In genomic region chr10:104331208-104331838, GRCh38 we compare ENCODE assay signal across 9 cellular contexts. TPM values are rescaled to one million over a fixed set of nuclear protein-coding genes. Genes with fewer than 3 reads are reported as not detected.
DNase-seq lines count a peak whose midpoint lies in the region; ATAC-seq and TF ChIP-seq lines count a peak whose summit lies in the region.
"Had no signal": no experiment of that assay in that cellular context is flagged by ENCODE, and none has a peak within 500 bp of the region (broad histone marks: within the 10 kb centered on the region; RNA-seq: fewer than 3 reads in every experiment).

No MANE protein-coding gene starts in this region.

- DNase-seq in activated CD8-positive, alpha-beta T cell treated with anti-CD3 and anti-CD28 coated beads for 36 hours, result no peak
- no peak for DNase-seq in activated CD8-positive, alpha-beta T cell treated with anti-CD3 and anti-CD28 coated beads, Interleukin-2, amount 10 ng/mL, durations not matched to agents 7 days and 5 days
- DNase-seq in adrenal gland (peak in 2 of 7 donors; percentile 9 to 59), islet precursor cell (peak; percentile 87), NCI-H526 treated with DMSO at 0.1 percent for 48 hours (lab: John Stamatoyannopoulos, UW) (no peak), GM10266 (ENCODE audit: extremely low spot score) (no peak)
- DNase-seq: DND-41 had no signal

- H3K36me3 ChIP-seq in adrenal gland (replicated peaks in 1 of 2), result no peaks in the 10 kb centered on the region

- ATAC-seq in activated CD8-positive, alpha-beta T cell treated with anti-CD3 and anti-CD28 coated beads for 36 hours, result no peak
- ATAC-seq in activated CD8-positive, alpha-beta T cell treated with anti-CD3 and anti-CD28 coated beads, Interleukin-2, amount 10 ng/mL, durations not matched to agents 7 days and 5 days, result no peak
- ATAC-seq in stimulated activated memory B cell treated with anti-CD40 and anti-IgM and Interleukin-4, amounts not matched to agents 10 μg/mL and 1 μg/mL and 100 μg/mL, for 72 hours, result no peak
- ATAC-seq in GM18519 (IDR thresholded peaks at IDR 0.05; ENCODE audit: low FRiP score, unreplicated experiment), result no peak

- no peaks in the 10 kb centered on the region for H3K27me3 ChIP-seq in adrenal gland

- WGBS in adrenal gland, 4 donors, result 33 to 71% (median 61%) methylated on average over 4 to 9 of the region's 9 CpGs

- peaks cover 27% of the 10 kb centered on the region for H3K36me3 Mint-ChIP-seq in activated CD8-positive, alpha-beta T cell treated with anti-CD3 and anti-CD28 coated beads for 36 hours (ENCODE audit: low read depth)
- peaks cover 39% of the 10 kb centered on the region for H3K36me3 Mint-ChIP-seq in activated CD8-positive, alpha-beta T cell treated with anti-CD3 and anti-CD28 coated beads, Interleukin-2, amount 10 ng/mL, durations not matched to agents 7 days and 5 days (ENCODE audit: low read depth)
- H3K36me3 Mint-ChIP-seq in stimulated activated memory B cell treated with anti-CD40 and anti-IgM and Interleukin-4, amounts not matched to agents 10 μg/mL and 1 μg/mL and 100 μg/mL, for 72 hours, result no peaks in the 10 kb centered on the region

- no peak overlapping the region for H3K4me3 Mint-ChIP-seq in activated CD8-positive, alpha-beta T cell treated with anti-CD3 and anti-CD28 coated beads for 36 hours
- H3K4me3 Mint-ChIP-seq in activated CD8-positive, alpha-beta T cell treated with anti-CD3 and anti-CD28 coated beads, Interleukin-2, amount 10 ng/mL, durations not matched to agents 7 days and 5 days, result no peak overlapping the region
- no peak overlapping the region for H3K4me3 Mint-ChIP-seq in stimulated activated memory B cell treated with anti-CD40 and anti-IgM and Interleukin-4, amounts not matched to agents 10 μg/mL and 1 μg/mL and 100 μg/mL, for 72 hours

- peak in 1 of 2 donors; percentile 1 for TF ChIP-seq POLR2A in adrenal gland (IDR thresholded peaks at IDR 0.05)

- H3K9me3 Mint-ChIP-seq in activated CD8-positive, alpha-beta T cell treated with anti-CD3 and anti-CD28 coated beads for 36 hours, result no peaks in the 10 kb centered on the region
- no peaks in the 10 kb centered on the region for H3K9me3 Mint-ChIP-seq in activated CD8-positive, alpha-beta T cell treated with anti-CD3 and anti-CD28 coated beads, Interleukin-2, amount 10 ng/mL, durations not matched to agents 7 days and 5 days (ENCODE audit: insufficient read depth)
- H3K9me3 Mint-ChIP-seq in stimulated activated memory B cell treated with anti-CD40 and anti-IgM and Interleukin-4, amounts not matched to agents 10 μg/mL and 1 μg/mL and 100 μg/mL, for 72 hours, result no peaks in the 10 kb centered on the region

- no peak overlapping the region for H3K4me3 ChIP-seq in adrenal gland

- H3K27me3 Mint-ChIP-seq in activated CD8-positive, alpha-beta T cell treated with anti-CD3 and anti-CD28 coated beads for 36 hours, result no peaks in the 10 kb centered on the region
- H3K27me3 Mint-ChIP-seq in activated CD8-positive, alpha-beta T cell treated with anti-CD3 and anti-CD28 coated beads, Interleukin-2, amount 10 ng/mL, durations not matched to agents 7 days and 5 days (ENCODE audit: low read depth), result no peaks in the 10 kb centered on the region
- no peaks in the 10 kb centered on the region for H3K27me3 Mint-ChIP-seq in stimulated activated memory B cell treated with anti-CD40 and anti-IgM and Interleukin-4, amounts not matched to agents 10 μg/mL and 1 μg/mL and 100 μg/mL, for 72 hours

- peaks cover 98% of the 10 kb centered on the region for H3K4me1 Mint-ChIP-seq in activated CD8-positive, alpha-beta T cell treated with anti-CD3 and anti-CD28 coated beads for 36 hours (ENCODE audit: low read depth)
- peaks cover 97% of the 10 kb centered on the region for H3K4me1 Mint-ChIP-seq in activated CD8-positive, alpha-beta T cell treated with anti-CD3 and anti-CD28 coated beads, Interleukin-2, amount 10 ng/mL, durations not matched to agents 7 days and 5 days (ENCODE audit: low read depth)
- peaks cover 90% of the 10 kb centered on the region for H3K4me1 Mint-ChIP-seq in stimulated activated memory B cell treated with anti-CD40 and anti-IgM and Interleukin-4, amounts not matched to agents 10 μg/mL and 1 μg/mL and 100 μg/mL, for 72 hours

- POLR2A ChIA-PET in activated CD8-positive, alpha-beta T cell treated with anti-CD3 and anti-CD28 coated beads for 36 hours (lab: Charles Lee), result interaction anchor here (0.8 to 3.1 kb wide), 3 partner anchors 7 to 22 kb away, joined by 3 to 29 read pairs (median 6); partner anchors contain the start of gene ITPRIP
- POLR2A ChIA-PET in activated CD8-positive, alpha-beta T cell treated with anti-CD3 and anti-CD28 coated beads, Interleukin-2, amount 10 ng/mL, durations not matched to agents 7 days and 5 days (lab: Charles Lee), result no interaction called here

- CTCF ChIA-PET in activated CD8-positive, alpha-beta T cell treated with anti-CD3 and anti-CD28 coated beads for 36 hours (lab: Charles Lee), result interaction anchor here (3.1 kb wide), 1 partner anchor 25 kb away, joined by 23 read pairs; no protein-coding TSS in a partner anchor
- CTCF ChIA-PET in activated CD8-positive, alpha-beta T cell treated with anti-CD3 and anti-CD28 coated beads, Interleukin-2, amount 10 ng/mL, durations not matched to agents 7 days and 5 days (lab: Charles Lee), result interaction anchor here (1.7 to 6.5 kb wide), 4 partner anchors 15 to 57 kb away, joined by 3 to 53 read pairs (median 22); partner anchors contain the start of gene CFAP58

- no peaks in the 10 kb centered on the region for H3K9me3 ChIP-seq in adrenal gland (replicated peaks in 1 of 3)

- intact Hi-C loops in activated CD8-positive, alpha-beta T cell treated with anti-CD3 and anti-CD28 coated beads for 36 hours (cut with micrococcal nuclease), result no loop called here
- intact Hi-C loops in adrenal gland (cut with DNase I), result no loop called here

- peak overlapping the region; percentile 43 for H3K27ac Mint-ChIP-seq in activated CD8-positive, alpha-beta T cell treated with anti-CD3 and anti-CD28 coated beads for 36 hours
- H3K27ac Mint-ChIP-seq in activated CD8-positive, alpha-beta T cell treated with anti-CD3 and anti-CD28 coated beads, Interleukin-2, amount 10 ng/mL, durations not matched to agents 7 days and 5 days, result no peak overlapping the region
- H3K27ac Mint-ChIP-seq in stimulated activated memory B cell treated with anti-CD40 and anti-IgM and Interleukin-4, amounts not matched to agents 10 μg/mL and 1 μg/mL and 100 μg/mL, for 72 hours, result peak overlapping the region; percentile 48

- H3K27ac ChIP-seq in adrenal gland, result peak overlapping the region in 4 of 5 donors; percentile 28 to 88 (median 62)

- TF ChIP-seq CTCF in activated CD8-positive, alpha-beta T cell treated with anti-CD3 and anti-CD28 coated beads for 36 hours (IDR thresholded peaks at IDR 0.05), result no peak
- TF ChIP-seq CTCF in adrenal gland (IDR thresholded peaks at IDR 0.05) (no peak), GM10266 (IDR thresholded peaks at IDR 0.05; ENCODE audit: control insufficient read depth, insufficient read depth, low read depth, missing control alignments) (no peak)

- H3K4me1 ChIP-seq in adrenal gland (replicated peaks in 1 of 2), result peaks cover 55 to 78% of the 10 kb centered on the region in 2 donors

RNA-seq across cellular contexts. Expression of gene ITPRIP, which starts 6.9 kb away (rescaled TPM):
- 10 to 100 TPM; 18.3 to 18.9 TPM for total RNA-seq in activated CD8-positive, alpha-beta T cell treated with anti-CD3 and anti-CD28 coated beads for 36 hours
- 10 to 100 TPM; 26.6 to 27.1 TPM for total RNA-seq in activated CD8-positive, alpha-beta T cell treated with anti-CD3 and anti-CD28 coated beads, Interleukin-2, amount 10 ng/mL, durations not matched to agents 7 days and 5 days
- 10 to 100 TPM; 18.3 to 27.0 (median 21.9) TPM for total RNA-seq in adrenal gland
- 10 to 100 TPM; 11.4 to 13.1 (median 12.1) TPM for polyA plus RNA-seq in adrenal gland

RNA-seq across cellular contexts. Expression of gene CFAP58, which starts 22.3 kb away (rescaled TPM):
- total RNA-seq in activated CD8-positive, alpha-beta T cell treated with anti-CD3 and anti-CD28 coated beads for 36 hours, result under 1 TPM; 0.27 to 0.38 TPM
- under 1 TPM; 0.24 to 0.47 TPM for total RNA-seq in activated CD8-positive, alpha-beta T cell treated with anti-CD3 and anti-CD28 coated beads, Interleukin-2, amount 10 ng/mL, durations not matched to agents 7 days and 5 days
- total RNA-seq in adrenal gland, result 1 to 10 TPM in 2 of 8 donors, under 1 TPM in 6; 0.11 to 2.9 (median 0.67) TPM
- 1 to 10 TPM in 2 of 3 donors, under 1 TPM in 1; 0.42 to 1.3 (median 1.1) TPM for polyA plus RNA-seq in adrenal gland
